ENCODE assay signal across 14 cellular contexts in the genomic region with DNA sequence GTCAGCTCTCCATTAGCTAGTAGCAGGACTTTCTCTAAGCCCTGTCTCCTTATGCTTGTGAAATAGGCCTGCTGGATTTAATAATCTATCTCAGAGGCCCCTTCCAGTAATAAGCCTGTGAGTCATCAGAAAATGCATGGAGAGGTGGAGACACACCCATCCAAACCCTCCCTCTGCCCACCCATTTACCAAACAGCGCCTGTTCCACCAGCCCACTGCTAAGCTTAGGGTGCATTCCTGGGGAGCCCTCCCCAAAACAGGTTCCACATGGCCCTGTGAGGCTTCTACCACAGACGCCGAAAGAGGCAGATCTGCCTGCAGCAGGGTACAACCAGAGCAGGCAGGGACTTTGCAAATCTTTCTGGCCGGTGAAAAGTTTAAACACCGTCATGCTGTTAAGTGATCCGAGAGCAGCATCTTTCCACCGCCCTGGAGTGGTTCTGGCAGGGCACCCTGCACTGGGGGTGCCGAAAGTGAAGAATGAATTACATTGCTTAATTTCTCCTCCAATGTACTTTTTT.
DNase-seq lines count a peak whose midpoint lies in the region; ATAC-seq and TF ChIP-seq lines count a peak whose summit lies in the region.
"Had no signal": no experiment of that assay in that cellular context is flagged by ENCODE, and none has a peak within 500 bp of the region (broad histone marks: within the 10 kb centered on the region; RNA-seq: fewer than 3 reads in every experiment).

No MANE protein-coding gene starts in this region.

- H2AFZ ChIP-seq in mammary epithelial cell (ENCODE audit: low read depth, low read length): no peak overlapping the region

- H3K27ac ChIP-seq in breast epithelium (peak overlapping the region; percentile 60 to 90), mammary epithelial cell (ENCODE audit: insufficient read depth, low read depth, low read length) (no peak overlapping the region), esophagus muscularis mucosa (replicated peaks in 1 of 4) (peak overlapping the region; percentile 21 to 65 (median 55))

- CTCF ChIA-PET in mammary epithelial cell (lab: Charles Lee; ENCODE audit: low non-redundant PET): no interaction called here

- H3K9ac ChIP-seq in mammary epithelial cell (ENCODE audit: insufficient read depth, low read length): no peak overlapping the region

- no peak for TF ChIP-seq EP300 in esophagus muscularis mucosa (IDR thresholded peaks at IDR 0.05)

- dilution Hi-C loops in mammary epithelial cell (cut with HindIII; ENCODE audit: low sequenced_read_pairs): no loop called here

- no peaks in the 10 kb centered on the region for H3K4me1 ChIP-seq in breast epithelium
- H3K4me1 ChIP-seq in mammary epithelial cell (ENCODE audit: insufficient read depth, low read length): no peaks in the 10 kb centered on the region
- H3K4me1 ChIP-seq in esophagus muscularis mucosa: peaks cover 24 to 39% (median 31%) of the 10 kb centered on the region in 4 donors
- no peaks in the 10 kb centered on the region for H3K4me1 ChIP-seq in mucosa of descending colon (ENCODE audit: low read depth)

- H3K4me3 ChIP-seq in breast epithelium (peak overlapping the region in 1 of 3 donors; percentile 31), mammary epithelial cell (replicated peaks in 1 of 3; ENCODE audit: insufficient read depth in 1 of 3, low read depth in 2 of 3, low read length in 3 of 3) (no peak overlapping the region), esophagus muscularis mucosa (peak overlapping the region in 1 of 4 donors; percentile 18), mucosa of descending colon (no peak overlapping the region)

- no peaks in the 10 kb centered on the region for H3K9me3 ChIP-seq in breast epithelium
- H3K9me3 ChIP-seq in mammary epithelial cell (replicated peaks; ENCODE audit: insufficient read depth, low read length): peaks cover 14% of the 10 kb centered on the region
- H3K9me3 ChIP-seq in esophagus muscularis mucosa: no peaks in the 10 kb centered on the region
- H3K9me3 ChIP-seq in mucosa of descending colon: no peaks in the 10 kb centered on the region

- H3K27me3 ChIP-seq in breast epithelium (no peaks in the 10 kb centered on the region), mammary epithelial cell (ENCODE audit: insufficient read depth, low read length) (no peaks in the 10 kb centered on the region), esophagus muscularis mucosa (no peaks in the 10 kb centered on the region)

- in situ Hi-C loops in mammary epithelial cell (cut with MboI; ENCODE audit: low sequenced_read_pairs in 2 of 2): no loop called here

- 16% methylated on average over 7 of the region's 8 CpGs for WGBS in mammary epithelial cell (ENCODE audit: low coverage, missing lambda C conversion rate)
- WGBS in esophagus muscularis mucosa: 45% methylated on average over 7 of the region's 8 CpGs

- no peaks in the 10 kb centered on the region for H3K79me2 ChIP-seq in mammary epithelial cell (ENCODE audit: insufficient read depth, low read length)

- intact Hi-C loops in breast epithelium (cut with DNase I; ENCODE audit: low total_unique reads): no loop called here
- intact Hi-C loops in mammary epithelial cell (cut with micrococcal nuclease): no loop called here
- intact Hi-C loops in esophagus muscularis mucosa (cut with DNase I): no loop called here
- intact Hi-C loops in mucosa of descending colon (cut with DNase I, micrococcal nuclease): no loop called here

- TF ChIP-seq POLR2A in breast epithelium (IDR thresholded peaks at IDR 0.05) (no peak), esophagus muscularis mucosa (IDR thresholded peaks at IDR 0.05; ENCODE audit: low read depth) (no peak)

- BruUV-seq in mammary epithelial cell (replicated peaks; lab: Mats Ljungman, UMichigan): no TSS peak

- H3K36me3 ChIP-seq in breast epithelium (no peaks in the 10 kb centered on the region), mammary epithelial cell (ENCODE audit: insufficient read depth, low read length) (no peaks in the 10 kb centered on the region), esophagus muscularis mucosa (no peaks in the 10 kb centered on the region), mucosa of descending colon (ENCODE audit: low read depth) (no peaks in the 10 kb centered on the region)

- peak; percentile 26 for ATAC-seq in mucosa of descending colon
- no peak for ATAC-seq in HG02798 (IDR thresholded peaks at IDR 0.05; ENCODE audit: poor library complexity, unreplicated experiment)
- no peak for ATAC-seq in HG03039 (IDR thresholded peaks at IDR 0.05; ENCODE audit: unreplicated experiment)

- no peak overlapping the region for H3K4me2 ChIP-seq in mammary epithelial cell (ENCODE audit: insufficient read depth, low read depth, low read length)

- no peak for TF ChIP-seq CTCF in breast epithelium (IDR thresholded peaks at IDR 0.05)
- TF ChIP-seq CTCF in mammary epithelial cell (conservative IDR thresholded peaks at IDR 0.05 in 1 of 2, IDR thresholded peaks at IDR 0.05 in 1 of 2; ENCODE audit: extremely low read depth in 1 of 2, insufficient read depth in 1 of 2, low read depth in 1 of 2, low read length in 2 of 2): no peak
- TF ChIP-seq CTCF in esophagus muscularis mucosa (IDR thresholded peaks at IDR 0.05): no peak
- TF ChIP-seq CTCF in mucosa of descending colon (IDR thresholded peaks at IDR 0.05): no peak

- DNase-seq in breast epithelium (ENCODE audit: low spot score in 2 of 2) (no peak), mammary epithelial cell (no peak), esophagus muscularis mucosa (ENCODE audit: extremely low spot score) (no peak), mucosa of descending colon (no peak), DMS 273 (lab: John Stamatoyannopoulos, UW; ENCODE audit: unreplicated experiment) (no peak)
- DNase-seq in activated T-cell treated with anti-CD3 and anti-CD28 coated beads, Interleukin-2, amount 50 U/mL, for 1 hour: no peak
- DNase-seq: 8988T; activated CD4-positive, alpha-beta T cell treated with anti-CD3 and anti-CD28 coated beads, Interleukin-2, amount 50 U/mL, for 48 hours; activated naive CD4-positive, alpha-beta T cell treated with Interleukin-2 at 50 U/mL for 16 hours; dermis blood vessel endothelial cell; NCI-H187; small intestine had no signal

- H4K20me1 ChIP-seq in mammary epithelial cell (ENCODE audit: insufficient read depth, low read length): no peaks in the 10 kb centered on the region
